In genomic region chr5:98606961-98607360, GRCh38 we compare ENCODE assay signal across 23 cellular contexts.
"Had no signal": no experiment of that assay in that cellular context is flagged by ENCODE, and none has a peak within 500 bp of the region (broad histone marks: within the 10 kb centered on the region; RNA-seq: fewer than 3 reads in every experiment).

No MANE protein-coding gene starts in this region.

- H3K36me3 Mint-ChIP-seq: neural progenitor cell; stimulated activated effector memory CD8-positive, alpha-beta T cell treated with anti-CD3 and anti-CD28 coated beads, Interleukin-12 subunit alpha, Interleukin-12 subunit beta, amount 100 ng/mL, for 72 hours; stimulated activated naive B cell treated with anti-CD40 and anti-IgM and Interleukin-4, amounts not matched to agents 10 μg/mL and 1 μg/mL and 100 μg/mL, for 72 hours had no signal

- H3K4me1 Mint-ChIP-seq: natural killer cell; nephron; stimulated activated effector memory CD8-positive, alpha-beta T cell treated with anti-CD3 and anti-CD28 coated beads, Interleukin-12 subunit alpha, Interleukin-12 subunit beta, amount 100 ng/mL, for 72 hours; stimulated activated naive B cell treated with anti-CD40 and anti-IgM and Interleukin-4, amounts not matched to agents 10 μg/mL and 1 μg/mL and 100 μg/mL, for 72 hours had no signal

- H3K27ac Mint-ChIP-seq: natural killer cell; nephron; neural progenitor cell; progenitor cell of endocrine pancreas; stimulated activated effector memory CD8-positive, alpha-beta T cell treated with anti-CD3 and anti-CD28 coated beads, Interleukin-12 subunit alpha, Interleukin-12 subunit beta, amount 100 ng/mL, for 72 hours; stimulated activated naive B cell treated with anti-CD40 and anti-IgM and Interleukin-4, amounts not matched to agents 10 μg/mL and 1 μg/mL and 100 μg/mL, for 72 hours; stimulated activated naive CD8-positive, alpha-beta T cell treated with anti-CD3 and anti-CD28 coated beads, Interleukin-15, Interleukin-2, amounts not matched to agents 100 ng/mL and 50 ng/mL, for 24 hours had no signal

- H3K27me3 Mint-ChIP-seq: progenitor cell of endocrine pancreas; stimulated activated naive B cell treated with anti-CD40 and anti-IgM and Interleukin-4, amounts not matched to agents 10 μg/mL and 1 μg/mL and 100 μg/mL, for 72 hours; stimulated activated naive CD8-positive, alpha-beta T cell treated with anti-CD3 and anti-CD28 coated beads, Interleukin-15, Interleukin-2, amounts not matched to agents 100 ng/mL and 50 ng/mL, for 24 hours had no signal

- ATAC-seq: natural killer cell; psoas muscle; right cardiac atrium; right lobe of liver; stimulated activated effector memory CD8-positive, alpha-beta T cell treated with anti-CD3 and anti-CD28 coated beads, Interleukin-12 subunit alpha, Interleukin-12 subunit beta, amount 100 ng/mL, for 72 hours; stimulated activated naive B cell treated with anti-CD40 and anti-IgM and Interleukin-4, amounts not matched to agents 10 μg/mL and 1 μg/mL and 100 μg/mL, for 72 hours had no signal

- H3K9me3 Mint-ChIP-seq: stimulated activated naive CD8-positive, alpha-beta T cell treated with anti-CD3 and anti-CD28 coated beads, Interleukin-15, Interleukin-2, amounts not matched to agents 100 ng/mL and 50 ng/mL, for 24 hours had no signal

- DNase-seq: natural killer cell; occipital lobe; ovary; posterior cingulate gyrus; psoas muscle; right cardiac atrium; right lobe of liver; sigmoid colon; small intestine; stimulated activated CD4-positive, alpha-beta T cell treated with anti-CD3 and anti-CD28 coated beads, Interleukin-15, amount 100 ng/mL, for 24 hours; stimulated activated CD4-positive, alpha-beta T cell treated with anti-CD3 and anti-CD28 coated beads, Interleukin-2, amount 100 ng/mL, for 24 hours; stimulated activated CD4-positive, alpha-beta T cell treated with anti-CD3 and anti-CD28 coated beads, Interleukin-2, amount 100 ng/mL, for 48 hours; stimulated activated CD4-positive, alpha-beta T cell treated with anti-CD3 and anti-CD28 coated beads, Interleukin-4, amount 100 ng/mL, for 24 hours; stimulated activated naive B cell treated with anti-CD40 and anti-IgM and Interleukin-4, amounts not matched to agents 10 μg/mL and 1 μg/mL and 100 μg/mL, for 72 hours; stimulated activated naive CD4-positive, alpha-beta T cell treated with Interleukin-2 at 50 U/mL for 16 hours; stomach; thyroid gland; upper lobe of left lung had no signal

- H3K4me3 Mint-ChIP-seq: natural killer cell; nephron; neural progenitor cell; stimulated activated effector memory CD8-positive, alpha-beta T cell treated with anti-CD3 and anti-CD28 coated beads, Interleukin-12 subunit alpha, Interleukin-12 subunit beta, amount 100 ng/mL, for 72 hours; stimulated activated naive B cell treated with anti-CD40 and anti-IgM and Interleukin-4, amounts not matched to agents 10 μg/mL and 1 μg/mL and 100 μg/mL, for 72 hours; stimulated activated naive CD8-positive, alpha-beta T cell treated with anti-CD3 and anti-CD28 coated beads, Interleukin-15, Interleukin-2, amounts not matched to agents 100 ng/mL and 50 ng/mL, for 24 hours had no signal
